ENCODE assay signal across 15 cellular contexts in genomic region chr6:105178636-105179035, GRCh38. TPM values are rescaled to one million over a fixed set of nuclear protein-coding genes. Genes with fewer than 3 reads are reported as not detected.
DNase-seq lines count a peak whose midpoint lies in the region; TF ChIP-seq lines count a peak whose summit lies in the region.
"Had no signal": no experiment of that assay in that cellular context is flagged by ENCODE, and none has a peak within 500 bp of the region (broad histone marks: within the 10 kb centered on the region; RNA-seq: fewer than 3 reads in every experiment).

No MANE protein-coding gene starts in this region.

- H3K23me2 ChIP-seq in H9 (ENCODE audit: insufficient read length, low read depth, low read length, poor library complexity, severe bottlenecking) = peaks cover 7% of the 10 kb centered on the region

- H2BK12ac ChIP-seq in H9 (ENCODE audit: insufficient read length, low read depth, low read length) = no peak overlapping the region

- H3K9ac ChIP-seq in H9 (ENCODE audit: extremely low read depth, insufficient read length, low read length) = no peak overlapping the region

- H3K4me1 ChIP-seq in H9 (ENCODE audit: insufficient read depth, low read length) (peaks cover 2% of the 10 kb centered on the region; the same call in 1 of the 2 replicates), stomach (peaks cover 0 to 16% (median 6%) of the 10 kb centered on the region in 4 donors), Peyer's patch (peaks cover 0 to 7% (median 3%) of the 10 kb centered on the region in 4 donors)
- H3K4me1 ChIP-seq: Caco-2 had no signal

- H3K4me3 Mint-ChIP-seq in H9 (peak overlapping the region; percentile 72 to 83; a peak in 4 of 5 replicates), progenitor cell of endocrine pancreas (ENCODE audit: low read depth) (peak overlapping the region; percentile 72)
- H3K4me3 Mint-ChIP-seq: activated CD4-positive, alpha-beta T cell treated with anti-CD3 and anti-CD28 coated beads for 36 hours had no signal

- H2BK120ac ChIP-seq in H9 (ENCODE audit: low read depth, low read length, poor library complexity, severe bottlenecking) = no peak overlapping the region

- no peak overlapping the region for H3T11ph ChIP-seq in H9 (ENCODE audit: low read length)

- peaks cover 29 to 43% of the 10 kb centered on the region in 2 experiments for H3K4me1 Mint-ChIP-seq in H9
- peaks cover 16% of the 10 kb centered on the region for H3K4me1 Mint-ChIP-seq in progenitor cell of endocrine pancreas (ENCODE audit: low read depth)

- H4K5ac ChIP-seq in H9 (ENCODE audit: insufficient read length, low read depth, low read length) = no peak overlapping the region

- H3K27me3 ChIP-seq in H9 (ENCODE audit: insufficient read depth, low read length) = no peaks in the 10 kb centered on the region; the same call in 1 of the 2 replicates
- H3K27me3 ChIP-seq in stomach = peaks cover 0 to 42% (median 10%) of the 10 kb centered on the region in 3 donors
- peaks cover 0 to 6% of the 10 kb centered on the region in 2 donors for H3K27me3 ChIP-seq in Peyer's patch

- H2BK15ac ChIP-seq in H9 (ENCODE audit: low read depth, low read length) = no peak overlapping the region

- no peak overlapping the region for H3K23ac ChIP-seq in H9 (ENCODE audit: insufficient read length, low read depth, low read length)

- H3K36me3 Mint-ChIP-seq in H9 (ENCODE audit: insufficient read depth in 1 of 3, low read depth in 3 of 3) = no peaks in the 10 kb centered on the region; a peak in 1 of 7 replicates
- no peaks in the 10 kb centered on the region for H3K36me3 Mint-ChIP-seq in progenitor cell of endocrine pancreas (ENCODE audit: insufficient read depth)

- no peak overlapping the region for H2AFZ ChIP-seq in H9 (ENCODE audit: low read length)

- DNase-seq in H9 (no peak), fibroblast of mammary gland (ENCODE audit: low read depth) (no peak), progenitor cell of endocrine pancreas (ENCODE audit: low spot score, unreplicated experiment) (no peak), NCI-H1048 (lab: John Stamatoyannopoulos, UW) (no peak), stomach (no peak), Peyer's patch (no peak), AML-193 (lab: John Stamatoyannopoulos, UW) (no peak)
- DNase-seq: amniotic stem cell, NCI-H187, NCI-H774, retina had no signal

- H3K27ac ChIP-seq in H9 (ENCODE audit: insufficient read length, low read depth, low read length) (no peak overlapping the region), stomach (no peak overlapping the region), Peyer's patch (no peak overlapping the region)
- H3K27ac ChIP-seq: suprapubic skin had no signal

- peak overlapping the region; percentile 68 for H3K4me3 ChIP-seq in WI38 (ENCODE audit: low read depth, low read length)
- H3K4me3 ChIP-seq in fibroblast of mammary gland (ENCODE audit: control insufficient read depth, low read depth, low read length) = peak overlapping the region; percentile 61
- H3K4me3 ChIP-seq in stomach = no peak overlapping the region
- no peak overlapping the region for H3K4me3 ChIP-seq in Peyer's patch

- WGBS in H9 (ENCODE audit: extremely low coverage, insufficient read length, low lambda C conversion rate) = no CpG with 5 or more reads among the region's 5 CpGs
- WGBS in stomach, 5 donors = 60 to 71% (median 67%) methylated on average over 5 of the region's 5 CpGs

- no peak overlapping the region for H3K56ac ChIP-seq in H9 (ENCODE audit: insufficient read length, low read depth, low read length)

- TF ChIP-seq CTCF in H9 (conservative IDR thresholded peaks at IDR 0.05) (no peak), WI38 (IDR thresholded peaks at IDR 0.05; ENCODE audit: low read depth, low read length) (no peak), fibroblast of mammary gland (conservative IDR thresholded peaks at IDR 0.05; ENCODE audit: control insufficient read depth, insufficient read depth, low read depth, low read length) (no peak), progenitor cell of endocrine pancreas (IDR thresholded peaks at IDR 0.05; ENCODE audit: unreplicated experiment) (no peak), stomach (IDR thresholded peaks at IDR 0.05) (no peak), Peyer's patch (IDR thresholded peaks at IDR 0.05) (no peak)

- no peaks in the 10 kb centered on the region for H3K79me1 ChIP-seq in H9 (ENCODE audit: insufficient read depth, low read depth, low read length, poor library complexity, severe bottlenecking)

- H2BK20ac ChIP-seq in H9 (ENCODE audit: low read depth, low read length, poor library complexity, severe bottlenecking) = no peak overlapping the region

- H3K14ac ChIP-seq in H9 (ENCODE audit: insufficient read depth, low read length) = no peak overlapping the region

- no peak overlapping the region for H2AK5ac ChIP-seq in H9 (ENCODE audit: insufficient read length, low read length)

- no peak for TF ChIP-seq EP300 in stomach (IDR thresholded peaks at IDR 0.05)

- H3K36me3 ChIP-seq in stomach (no peaks in the 10 kb centered on the region), Peyer's patch (no peaks in the 10 kb centered on the region)
- H3K36me3 ChIP-seq: suprapubic skin had no signal

- no peaks in the 10 kb centered on the region for H3K79me2 ChIP-seq in H9 (ENCODE audit: insufficient read depth, low read length)

- H3K27me3 Mint-ChIP-seq in H9 (ENCODE audit: low read depth) = peaks cover 25% of the 10 kb centered on the region
- H3K27me3 Mint-ChIP-seq in progenitor cell of endocrine pancreas = peaks cover 26% of the 10 kb centered on the region

- H4K8ac ChIP-seq in H9 (replicated peaks; ENCODE audit: insufficient read length, low read depth, low read length) = no peak overlapping the region

- H3K9me3 ChIP-seq in H9 (ENCODE audit: control insufficient read depth, low read depth, low read length) (no peaks in the 10 kb centered on the region), stomach (no peaks in the 10 kb centered on the region), Peyer's patch (no peaks in the 10 kb centered on the region)
- H3K9me3 ChIP-seq: Caco-2, suprapubic skin had no signal

- H4K91ac ChIP-seq in H9 (ENCODE audit: insufficient read length, low read depth, low read length) = no peak overlapping the region

- no peak overlapping the region for H2BK5ac ChIP-seq in H9 (ENCODE audit: insufficient read length, low read length)

- H3K9me3 Mint-ChIP-seq in H9 = no peaks in the 10 kb centered on the region; a peak in 1 of 5 replicates
- H3K9me3 Mint-ChIP-seq in progenitor cell of endocrine pancreas (ENCODE audit: low read depth) = no peaks in the 10 kb centered on the region

- H3K4me2 ChIP-seq in H9 (ENCODE audit: insufficient read depth, insufficient read length, low read length) = no peak overlapping the region

- H3K4ac ChIP-seq in H9 (ENCODE audit: low read depth, low read length) = no peak overlapping the region

- H3K27ac Mint-ChIP-seq in H9 (no peak overlapping the region), progenitor cell of endocrine pancreas (no peak overlapping the region)
- H3K27ac Mint-ChIP-seq: activated CD4-positive, alpha-beta T cell treated with anti-CD3 and anti-CD28 coated beads for 36 hours had no signal

- no peaks in the 10 kb centered on the region for H4K20me1 ChIP-seq in H9 (ENCODE audit: control insufficient read depth, insufficient read depth, insufficient read length)

- TF ChIP-seq POLR2A in stomach (IDR thresholded peaks at IDR 0.05) (no peak), Peyer's patch (IDR thresholded peaks at IDR 0.05) (no peak)

- intact Hi-C loops in stomach (cut with DNase I; ENCODE audit: low total_unique reads) = no loop called here

- no peak overlapping the region for H3K18ac ChIP-seq in H9 (ENCODE audit: insufficient read length, low read depth, low read length)

RNA-seq across cellular contexts. Expression of gene POPDC3, which starts 1.2 kb away (rescaled TPM):
- total RNA-seq in H9 (2021) (5.7 and 6.0 TPM in 2 replicates), progenitor cell of endocrine pancreas (1.3 and 2.3 TPM in 2 replicates), stomach (1 to 10 TPM in 2 of 5 donors, not detected in 3; 2.9 to 4.9 TPM), Peyer's patch (not detected)
- polyA plus RNA-seq in stomach = 10 to 100 TPM in 1 of 3 donors, 1 to 10 TPM in 2; 6.7 to 19.7 (median 8.7) TPM
- total RNA-seq: activated CD4-positive, alpha-beta T cell treated with anti-CD3 and anti-CD28 coated beads for 36 hours; suprapubic skin had no signal

Comparison
In these comparisons a context has a peak if more than half of its experiments do, and no peak if none do; other contexts are left out.
1. H3K4me3 ChIP-seq: peak in WI38 (single experiment) and fibroblast of mammary gland (single experiment); none in stomach (0 of 4) and Peyer's patch (0 of 4).